ENCODE assay signal across 18 cellular contexts in genomic region chr16:28003021-28003865, GRCh38.
DNase-seq lines count a peak whose midpoint lies in the region; ATAC-seq, FAIRE-seq and TF ChIP-seq lines count a peak whose summit lies in the region.
"Had no signal": no experiment of that assay in that cellular context is flagged by ENCODE, and none has a peak within 500 bp of the region (broad histone marks: within the 10 kb centered on the region; RNA-seq: fewer than 3 reads in every experiment).

No MANE protein-coding gene starts in this region.

- no peak overlapping the region for H3K4me3 ChIP-seq in HepG2 (replicated peaks in 1 of 3; ENCODE audit: insufficient read depth in 1 of 3, low read depth in 2 of 3, low read length in 3 of 3)
- H3K4me3 ChIP-seq in right lobe of liver = no peak overlapping the region
- peak overlapping the region in 1 of 2 donors; percentile 6 for H3K4me3 ChIP-seq in testis
- no peak overlapping the region for H3K4me3 ChIP-seq in A673 (ENCODE audit: low read depth, low read length, poor library complexity, severe bottlenecking)

- no peaks in the 10 kb centered on the region for H3K9me3 Mint-ChIP-seq in nephron progenitor cell
- H3K9me3 Mint-ChIP-seq: CD4-positive, CD25-positive, alpha-beta regulatory T cell had no signal

- no peak for TF ChIP-seq EP300 in HepG2 (IDR thresholded peaks at IDR 0.05; ENCODE audit: low read depth in 2 of 2, low read length in 2 of 2)
- TF ChIP-seq EP300 in HepG2 (CRISPR knock-in tag; IDR thresholded peaks at IDR 0.05; ENCODE audit: borderline replicate concordance) = no peak

- H3K36me3 Mint-ChIP-seq in nephron progenitor cell (ENCODE audit: low read depth) = no peaks in the 10 kb centered on the region
- H3K36me3 Mint-ChIP-seq: CD4-positive, CD25-positive, alpha-beta regulatory T cell had no signal

- no peak for ATAC-seq in HepG2
- ATAC-seq in right lobe of liver = no peak
- ATAC-seq in HG02798 (IDR thresholded peaks at IDR 0.05; ENCODE audit: poor library complexity, unreplicated experiment) = no peak

- no peaks in the 10 kb centered on the region for H3K9me3 ChIP-seq in HepG2 (ENCODE audit: low read length)
- no peaks in the 10 kb centered on the region for H3K9me3 ChIP-seq in right lobe of liver
- no peaks in the 10 kb centered on the region for H3K9me3 ChIP-seq in testis
- H3K9me3 ChIP-seq in A673 (ENCODE audit: low read depth, low read length, poor library complexity, severe bottlenecking) = no peaks in the 10 kb centered on the region

- DNase-seq in HepG2 (ENCODE audit: low spot score) (no peak), right lobe of liver (no peak), caudate nucleus (lab: John Stamatoyannopoulos, UW) (peak in 25 of 61 donors; percentile 7 to 74 (median 27)), nephron progenitor cell (no peak), testis (peak; percentile 58), A673 (ENCODE audit: low spot score) (no peak), GM10248 (ENCODE audit: extremely low spot score) (no peak)
- DNase-seq: CD4-positive, CD25-positive, alpha-beta regulatory T cell; HCEC 1CT; NCI-H1092 treated with DMSO at 0.1 percent for 48 hours; NCI-H1436 treated with DMSO at 0.1 percent for 48 hours; NCI-H1930; NCI-H2227 treated with DMSO at 0.1 percent for 48 hours; NCI-H510A had no signal

- no peak for TF ChIP-seq RAD21 in HepG2 (CRISPR knock-in tag; IDR thresholded peaks at IDR 0.05)

- 27% methylated on average over 9 of the region's 14 CpGs for WGBS in HepG2 (ENCODE audit: low lambda C conversion rate)
- WGBS in right lobe of liver (ENCODE audit: insufficient coverage, low coverage, low lambda C conversion rate, missing lambda C conversion rate) = 49% methylated on average over 7 of the region's 14 CpGs
- 50 to 54% methylated on average over 13 to 14 of the region's 14 CpGs for WGBS in testis, 2 donors

- CTCF ChIA-PET in HepG2 (lab: Yijun Ruan, JAX; ENCODE audit: low intra/inter-chr PET ratio, low total read pairs) = no interaction called here
- CTCF ChIA-PET in A673 (lab: Charles Lee) = no interaction called here
- CTCF ChIA-PET in GM10248 (lab: Yijun Ruan, JAX) = no interaction called here

- intact Hi-C loops in HepG2 (cut with micrococcal nuclease; ENCODE audit: unreplicated experiment) (no loop called here), right lobe of liver (cut with DNase I) (no loop called here), testis (cut with DNase I; ENCODE audit: low total_unique reads) (no loop called here), A673 (cut with micrococcal nuclease; ENCODE audit: unreplicated experiment) (no loop called here)

- no peak for TF ChIP-seq POLR2A in HepG2 (IDR thresholded peaks at IDR 0.05; ENCODE audit: insufficient read depth in 1 of 2, low read depth in 2 of 2, low read length in 2 of 2)
- no peak for TF ChIP-seq POLR2A in right lobe of liver (IDR thresholded peaks at IDR 0.05)
- TF ChIP-seq POLR2A in testis (IDR thresholded peaks at IDR 0.05) = no peak

- FAIRE-seq in HepG2 (lab: Jason Lieb, UNC) = no peak
- FAIRE-seq: A204.1, GM12891 had no signal

- H3K27me3 ChIP-seq in HepG2 (ENCODE audit: control insufficient read depth in 1 of 2, insufficient read depth in 2 of 2, low read length in 2 of 2) = peaks cover 0 to 24% of the 10 kb centered on the region in 2 experiments; a peak in 2 of 5 replicates
- H3K27me3 ChIP-seq in right lobe of liver = no peaks in the 10 kb centered on the region
- H3K27me3 ChIP-seq in testis = no peaks in the 10 kb centered on the region
- no peaks in the 10 kb centered on the region for H3K27me3 ChIP-seq in A673 (replicated peaks; ENCODE audit: insufficient read depth, low read depth, low read length, poor library complexity)

- H4K20me1 ChIP-seq in HepG2 (ENCODE audit: insufficient read depth, low read length) = no peaks in the 10 kb centered on the region

- no peak overlapping the region for H2AFZ ChIP-seq in HepG2 (ENCODE audit: low read length)

- H3K36me3 ChIP-seq in HepG2 (replicated peaks in 1 of 2; ENCODE audit: control insufficient read depth in 1 of 2, insufficient read depth in 2 of 2, low read length in 2 of 2) (no peaks in the 10 kb centered on the region), right lobe of liver (no peaks in the 10 kb centered on the region), testis (ENCODE audit: low read depth, missing control alignments) (no peaks in the 10 kb centered on the region), A673 (ENCODE audit: insufficient read depth, low read length, poor library complexity, severe bottlenecking) (no peaks in the 10 kb centered on the region)

- no peak overlapping the region for H3K27ac ChIP-seq in HepG2 (ENCODE audit: extremely low read length, insufficient read depth, low read length)
- no peak overlapping the region for H3K27ac ChIP-seq in right lobe of liver
- peak overlapping the region; percentile 58 for H3K27ac ChIP-seq in caudate nucleus (ENCODE audit: low read depth, low read length)
- no peak overlapping the region for H3K27ac ChIP-seq in testis
- H3K27ac ChIP-seq in A673 (ENCODE audit: low read depth, low read length, poor library complexity, severe bottlenecking) = no peak overlapping the region
- H3K27ac ChIP-seq: RWPE1 had no signal

- peaks cover 36% of the 10 kb centered on the region for H3K4me1 Mint-ChIP-seq in nephron progenitor cell
- H3K4me1 Mint-ChIP-seq: CD4-positive, CD25-positive, alpha-beta regulatory T cell had no signal

- no peaks in the 10 kb centered on the region for H3K79me2 ChIP-seq in HepG2 (ENCODE audit: insufficient read depth, low read length)

- no peaks in the 10 kb centered on the region for H3K4me1 ChIP-seq in HepG2 (ENCODE audit: insufficient read depth, low read length)
- no peaks in the 10 kb centered on the region for H3K4me1 ChIP-seq in right lobe of liver
- H3K4me1 ChIP-seq in testis = no peaks in the 10 kb centered on the region
- no peaks in the 10 kb centered on the region for H3K4me1 ChIP-seq in A673 (ENCODE audit: insufficient read depth, low read length, poor library complexity, severe bottlenecking)

- peaks cover 19% of the 10 kb centered on the region for H3K27me3 Mint-ChIP-seq in nephron progenitor cell (ENCODE audit: low read depth, poor library complexity)

- no peak overlapping the region for H3K4me2 ChIP-seq in HepG2 (ENCODE audit: low read depth, low read length)

- TF ChIP-seq CTCF in HepG2 (CRISPR knock-in tag; IDR thresholded peaks at IDR 0.05) (no peak), right lobe of liver (IDR thresholded peaks at IDR 0.05) (no peak), nephron progenitor cell (IDR thresholded peaks at IDR 0.05) (no peak), testis (IDR thresholded peaks at IDR 0.05) (no peak), A673 (conservative IDR thresholded peaks at IDR 0.05; ENCODE audit: low read depth, low read length) (no peak), GM10248 (IDR thresholded peaks at IDR 0.05; ENCODE audit: control extremely low read depth, extremely low read depth, low read depth, missing control alignments) (no peak)

- in situ Hi-C loops in HepG2 (cut with HindIII; ENCODE audit: extremely low pct_ligation_motif_present, low pct_unique_long_range_greater_than_20kb) = no loop called here

- POLR2A ChIA-PET in HepG2 (lab: Yijun Ruan, JAX) (no interaction called here), A673 (lab: Charles Lee; ENCODE audit: low non-redundant PET) (no interaction called here), GM10248 (lab: Yijun Ruan, JAX) (no interaction called here)

- H3K27ac Mint-ChIP-seq in nephron progenitor cell = peak overlapping the region; percentile 69

- BruUV-seq in HepG2 (replicated peaks; lab: Mats Ljungman, UMichigan) = no TSS peak
- BruUV-seq in A673 (replicated peaks; lab: Mats Ljungman, UMichigan) = no TSS peak

- no peak overlapping the region for H3K9ac ChIP-seq in HepG2 (ENCODE audit: insufficient read depth, low read depth, low read length)

- H3K4me3 Mint-ChIP-seq in nephron progenitor cell = no peak overlapping the region
- H3K4me3 Mint-ChIP-seq: CD4-positive, CD25-positive, alpha-beta regulatory T cell had no signal

TF ChIP-seq in HepG2, 621 proteins besides CTCF, POLR2A, EP300 and RAD21:
- TF ChIP-seq NFYB (CRISPR knock-in tag; IDR thresholded peaks at IDR 0.05) (peak; percentile 50), NFYC (CRISPR knock-in tag; IDR thresholded peaks at IDR 0.05) (0 out of 2 replicates have a peak, but pooled peaks have one; percentile 15), ZNF264 (CRISPR knock-in tag; IDR thresholded peaks at IDR 0.05) (no peak)
